ENCODE assay signal across 23 cellular contexts in the genomic region with DNA sequence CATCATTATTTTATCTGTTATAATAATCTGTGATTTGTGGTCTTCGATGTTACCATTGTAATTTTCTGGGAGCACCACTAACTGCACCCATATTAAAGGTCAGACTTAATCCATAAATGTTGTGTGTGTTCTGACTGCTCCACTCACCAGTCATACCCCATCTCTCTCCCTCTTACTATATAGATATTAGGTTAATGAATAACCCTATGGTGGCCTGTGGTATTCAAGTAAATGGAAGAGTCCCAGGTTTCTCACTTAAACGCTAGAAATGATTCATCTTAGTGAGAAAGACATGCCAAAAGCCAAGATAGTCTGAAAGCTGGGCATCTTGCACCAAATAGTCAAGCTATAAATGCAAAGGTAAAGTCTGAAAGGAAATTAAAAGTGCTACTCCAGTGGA.
"Had no signal": no experiment of that assay in that cellular context is flagged by ENCODE, and none has a peak within 500 bp of the region (broad histone marks: within the 10 kb centered on the region; RNA-seq: fewer than 3 reads in every experiment).

No MANE protein-coding gene starts in this region.

- H3K27ac ChIP-seq: dorsolateral prefrontal cortex, gastroesophageal sphincter, heart right ventricle, lower lobe of right lung, neutrophil, pancreas, right atrium auricular region, sigmoid colon, thoracic aorta, tibial nerve had no signal

- DNase-seq: cerebellar nuclear complex; cortex of kidney; dorsolateral prefrontal cortex; effector CD4-positive, alpha-beta T cell; foreskin fibroblast; glutamatergic neuron; heart right ventricle; hippocampal formation; kidney glomerular epithelial cell; left ventricle myocardium superior; lower lobe of right lung; natural killer cell; pancreas; sigmoid colon; stimulated activated CD4-positive, alpha-beta T cell treated with anti-CD3 and anti-CD28 coated beads, Interleukin-2, amount 100 ng/mL, for 24 hours; stimulated activated CD4-positive, alpha-beta T cell treated with anti-CD3 and anti-CD28 coated beads, Interleukin-4, amount 100 ng/mL, for 24 hours; stimulated activated naive CD4-positive, alpha-beta T cell treated with Interleukin-2 at 50 U/mL for 16 hours; upper lobe of left lung had no signal
